Comparison of ENCODE assay signal across 1 cellular context in genomic region chr4:41294445-41295062, GRCh38.
TF ChIP-seq lines count a peak whose summit lies in the region.

No MANE protein-coding gene starts in this region.

TF ChIP-seq in HEK293, 187 proteins besides CTCF, POLR2A, EP300 and RAD21 (continued from another document and continues in another):
- no peak for TF ChIP-seq ZNF274 (IDR thresholded peaks at IDR 0.05; ENCODE audit: low read length)
- no peak for TF ChIP-seq ZNF274 (tag by site-specific recombination; IDR thresholded peaks at IDR 0.05; ENCODE audit: borderline replicate concordance)
- no peak for TF ChIP-seq ZBTB48 (tag by site-specific recombination; IDR thresholded peaks at IDR 0.05)
- TF ChIP-seq SCRT1 (tag by site-specific recombination; IDR thresholded peaks at IDR 0.05; ENCODE audit: borderline replicate concordance): no peak
- TF ChIP-seq BCL11A (tag by site-specific recombination; IDR thresholded peaks at IDR 0.05; ENCODE audit: low read depth): no peak
- peak; percentile 85 for TF ChIP-seq ZNF610 (tag by site-specific recombination; IDR thresholded peaks at IDR 0.05; ENCODE audit: borderline replicate concordance)
- TF ChIP-seq ZNF280C (tag by site-specific recombination; IDR thresholded peaks at IDR 0.05): no peak
- no peak for TF ChIP-seq ZFHX2 (tag by site-specific recombination; conservative IDR thresholded peaks at IDR 0.05)
- TF ChIP-seq BCL6B (tag by site-specific recombination; IDR thresholded peaks at IDR 0.05): no peak
- no peak for TF ChIP-seq ZNF184 (tag by site-specific recombination; IDR thresholded peaks at IDR 0.05)
- TF ChIP-seq ZBTB10 (tag by site-specific recombination; IDR thresholded peaks at IDR 0.05): no peak
- TF ChIP-seq ZNF488 (tag by site-specific recombination; IDR thresholded peaks at IDR 0.05): no peak
- no peak for TF ChIP-seq ZIC2 (tag by site-specific recombination; IDR thresholded peaks at IDR 0.05)
- no peak for TF ChIP-seq ZNF221 (tag by site-specific recombination; IDR thresholded peaks at IDR 0.05; ENCODE audit: borderline replicate concordance)
- no peak for TF ChIP-seq ZNF518A (tag by site-specific recombination; conservative IDR thresholded peaks at IDR 0.05; ENCODE audit: low read depth)
- 0 out of 2 replicates have a peak, but pooled peaks have one; percentile 62 for TF ChIP-seq RBAK (tag by site-specific recombination; IDR thresholded peaks at IDR 0.05)
- TF ChIP-seq ZNF211 (tag by site-specific recombination; IDR thresholded peaks at IDR 0.05; ENCODE audit: low read depth): no peak
- TF ChIP-seq ELK4 (IDR thresholded peaks at IDR 0.05; ENCODE audit: borderline replicate concordance, low read depth, low read length): no peak
- no peak for TF ChIP-seq ZNF639 (tag by site-specific recombination; IDR thresholded peaks at IDR 0.05)
- TF ChIP-seq ZNF529 (tag by site-specific recombination; IDR thresholded peaks at IDR 0.05; ENCODE audit: insufficient replicate concordance): peak; percentile 84
- no peak for TF ChIP-seq ZNF785 (tag by site-specific recombination; IDR thresholded peaks at IDR 0.05)
- no peak for TF ChIP-seq ZNF544 (tag by site-specific recombination; IDR thresholded peaks at IDR 0.05)
- no peak for TF ChIP-seq ZNF658 (tag by site-specific recombination; IDR thresholded peaks at IDR 0.05)
- no peak for TF ChIP-seq MZF1 (tag by site-specific recombination; IDR thresholded peaks at IDR 0.05; ENCODE audit: borderline replicate concordance)
- no peak for TF ChIP-seq ZNF23 (tag by site-specific recombination; IDR thresholded peaks at IDR 0.05; ENCODE audit: borderline replicate concordance)
- TF ChIP-seq ZNF112 (tag by site-specific recombination; IDR thresholded peaks at IDR 0.05): 0 out of 2 replicates have a peak, but pooled peaks have one; percentile 45
- no peak for TF ChIP-seq ZNF146 (tag by site-specific recombination; IDR thresholded peaks at IDR 0.05)
- peak; percentile 41; the same call in 1 of the 2 replicates for TF ChIP-seq ZNF677 (tag by site-specific recombination; IDR thresholded peaks at IDR 0.05)
- TF ChIP-seq ZNF501 (tag by site-specific recombination; IDR thresholded peaks at IDR 0.05): no peak
- TF ChIP-seq ZBTB21 (tag by site-specific recombination; IDR thresholded peaks at IDR 0.05): no peak
- no peak for TF ChIP-seq ZNF837 (tag by site-specific recombination; IDR thresholded peaks at IDR 0.05)
- no peak for TF ChIP-seq REST (tag by site-specific recombination; IDR thresholded peaks at IDR 0.05)
- TF ChIP-seq EGR2 (tag by site-specific recombination; IDR thresholded peaks at IDR 0.05; ENCODE audit: low read depth): no peak
- TF ChIP-seq SETDB1 (IDR thresholded peaks at IDR 0.05; ENCODE audit: insufficient read length, low read length): peak; percentile 100
- TF ChIP-seq ZBTB26 (tag by site-specific recombination; optimal IDR thresholded peaks at IDR 0.05): no peak
- no peak for TF ChIP-seq YY2 (tag by site-specific recombination; IDR thresholded peaks at IDR 0.05)
- TF ChIP-seq ZNF24 (tag by site-specific recombination; IDR thresholded peaks at IDR 0.05): no peak
- no peak for TF ChIP-seq ZSCAN4 (tag by site-specific recombination; IDR thresholded peaks at IDR 0.05)
- no peak for TF ChIP-seq SCRT2 (tag by site-specific recombination; IDR thresholded peaks at IDR 0.05)
- TF ChIP-seq ZNF571 (tag by site-specific recombination; IDR thresholded peaks at IDR 0.05): no peak
- no peak for TF ChIP-seq REPIN1 (tag by site-specific recombination; IDR thresholded peaks at IDR 0.05; ENCODE audit: low read depth)
